1 cellular context compared by ENCODE assay signal in the genomic region with DNA sequence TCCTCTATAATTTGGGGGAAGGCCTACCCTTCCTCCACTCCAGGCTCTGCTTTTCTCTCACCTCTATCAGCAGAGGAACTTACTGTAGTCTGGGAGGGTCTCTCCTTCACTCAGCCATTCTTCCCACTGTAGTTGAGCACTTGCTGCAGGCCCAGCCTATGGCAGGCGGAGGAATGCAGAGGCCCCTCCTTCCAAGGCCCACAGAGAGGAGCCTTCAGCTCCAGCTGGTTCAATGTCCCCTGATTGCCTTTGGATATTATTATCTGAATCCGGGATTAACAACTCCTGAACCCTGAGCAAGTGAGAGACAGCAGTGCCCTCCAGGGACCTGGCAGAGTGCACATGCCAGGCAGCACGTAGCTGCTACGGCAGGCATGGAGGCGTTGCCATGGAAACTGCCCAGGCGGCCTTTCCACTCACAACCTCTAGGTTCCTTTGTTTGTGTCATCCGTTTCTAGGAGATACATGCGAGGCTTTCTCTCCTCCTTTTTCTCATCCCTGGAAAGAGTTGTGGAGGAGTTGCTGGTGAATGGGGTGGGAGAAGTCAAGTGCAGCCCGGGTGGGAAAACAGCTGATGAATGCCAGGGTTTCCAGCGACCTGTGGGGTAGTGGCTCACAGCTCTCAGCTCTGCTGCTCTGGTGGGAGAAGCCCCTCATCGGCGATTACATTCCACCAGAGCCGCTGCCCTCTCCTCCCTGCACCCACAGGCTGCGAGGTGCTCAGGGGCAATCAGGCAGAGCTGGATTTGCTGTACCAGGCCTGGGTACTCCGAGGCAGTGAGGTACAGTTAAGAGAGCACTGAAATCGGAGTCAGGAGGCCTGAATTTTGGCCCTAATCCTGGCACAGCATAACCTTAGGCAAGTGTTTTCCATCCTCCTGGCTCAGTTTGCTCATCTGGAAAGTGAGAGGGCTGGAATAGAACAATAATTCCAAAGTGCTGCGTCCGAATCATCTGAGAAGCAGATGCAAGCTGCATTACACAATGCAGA.
TF ChIP-seq lines count a peak whose summit lies in the region.

No MANE protein-coding gene starts in this region.

TF ChIP-seq in SK-N-SH, 30 proteins besides CTCF, POLR2A, EP300 and RAD21 (continued from another document):
- TF ChIP-seq GABPA (IDR thresholded peaks at IDR 0.05; ENCODE audit: low read depth), result no peak
- no peak for TF ChIP-seq TEAD4 (IDR thresholded peaks at IDR 0.05; ENCODE audit: borderline replicate concordance, insufficient read depth)
- no peak for TF ChIP-seq JUND (IDR thresholded peaks at IDR 0.05)
- TF ChIP-seq YY1 (IDR thresholded peaks at IDR 0.05; ENCODE audit: low read depth), result no peak
- TF ChIP-seq TAF1 (IDR thresholded peaks at IDR 0.05; ENCODE audit: borderline replicate concordance, low read depth, low read length), result no peak
- TF ChIP-seq FOSL2 (IDR thresholded peaks at IDR 0.05; ENCODE audit: borderline replicate concordance, low read depth), result no peak
- no peak for TF ChIP-seq RXRA (IDR thresholded peaks at IDR 0.05; ENCODE audit: borderline replicate concordance, low read depth)
- no peak for TF ChIP-seq SMC3 (IDR thresholded peaks at IDR 0.05; ENCODE audit: low read depth, low read length)
- no peak for TF ChIP-seq POLR2AphosphoS5 (IDR thresholded peaks at IDR 0.05; ENCODE audit: low read depth, low read length)
- peak; percentile 47; the same call in 1 of the 2 replicates for TF ChIP-seq MXI1 (IDR thresholded peaks at IDR 0.05; ENCODE audit: low read depth, low read length)
